ENCODE assay signal across 16 cellular contexts in genomic region chr12:108788076-108788782, GRCh38. TPM values are rescaled to one million over a fixed set of nuclear protein-coding genes. Genes with fewer than 3 reads are reported as not detected.
A peak's percentile ranks its signal among the peaks of the same experiment; 100 is the strongest.
DNase-seq lines count a peak whose midpoint lies in the region; ATAC-seq and TF ChIP-seq lines count a peak whose summit lies in the region.
"Had no signal": no experiment of that assay in that cellular context is flagged by ENCODE, and none has a peak within 500 bp of the region (broad histone marks: within the 10 kb centered on the region; RNA-seq: fewer than 3 reads in every experiment).

No MANE protein-coding gene starts in this region.

- CTCF ChIA-PET in Panc1 (lab: Charles Lee), result no interaction called here

- H3K4me3 ChIP-seq in Panc1 (ENCODE audit: low read depth in 2 of 2, low read length in 2 of 2) (no peak overlapping the region), mucosa of descending colon (no peak overlapping the region), stomach smooth muscle (ENCODE audit: low read length in 2 of 2) (peak overlapping the region in 1 of 2 donors; percentile 35)
- H3K4me3 ChIP-seq: dorsolateral prefrontal cortex, HAP-1 had no signal

- TF ChIP-seq CTCF in Panc1 (IDR thresholded peaks at IDR 0.05) (no peak), endothelial cell (IDR thresholded peaks at IDR 0.05; ENCODE audit: unreplicated experiment) (no peak), mucosa of descending colon (IDR thresholded peaks at IDR 0.05) (no peak)

- 0 out of 2 replicates have a peak, but pooled peaks have one; percentile 10 for ATAC-seq in Panc1
- ATAC-seq in mucosa of descending colon, result peak; percentile 20
- ATAC-seq in esophagus mucosa, result no peak

- no peaks in the 10 kb centered on the region for H3K27me3 ChIP-seq in Panc1 (ENCODE audit: control insufficient read depth, insufficient read depth, low read length)
- H3K27me3 ChIP-seq in stomach smooth muscle (ENCODE audit: control insufficient read depth in 1 of 2, insufficient read depth in 2 of 2, low read length in 2 of 2), result no peaks in the 10 kb centered on the region
- H3K27me3 ChIP-seq: dorsolateral prefrontal cortex had no signal

- H3K4me3 Mint-ChIP-seq in endothelial cell (ENCODE audit: unreplicated experiment), result peak overlapping the region; percentile 51

- peak overlapping the region; percentile 71 for H3K27ac Mint-ChIP-seq in endothelial cell (ENCODE audit: unreplicated experiment)

- H3K9ac ChIP-seq in stomach smooth muscle (ENCODE audit: low read length in 2 of 2), result peak overlapping the region in 1 of 2 donors; percentile 21

- H3K27ac ChIP-seq in Panc1 (ENCODE audit: low read length), result no peak overlapping the region
- peak overlapping the region; percentile 71 for H3K27ac ChIP-seq in stomach smooth muscle (ENCODE audit: low read length)
- H3K27ac ChIP-seq: HL-60 had no signal

- H3K36me3 ChIP-seq in Panc1 (ENCODE audit: control insufficient read depth, insufficient read depth, low read length), result peaks cover 4% of the 10 kb centered on the region
- H3K36me3 ChIP-seq in mucosa of descending colon (ENCODE audit: low read depth), result peaks cover 6% of the 10 kb centered on the region
- peaks cover 22 to 25% of the 10 kb centered on the region in 2 donors for H3K36me3 ChIP-seq in stomach smooth muscle (ENCODE audit: control insufficient read depth in 2 of 2, insufficient read depth in 2 of 2, low read length in 2 of 2)

- no peaks in the 10 kb centered on the region for H3K9me3 Mint-ChIP-seq in endothelial cell (ENCODE audit: unreplicated experiment)

- no peak for DNase-seq in Panc1 (ENCODE audit: low read depth, low spot score)
- DNase-seq in endothelial cell (ENCODE audit: low spot score), result no peak
- peak in 1 of 3 donors; percentile 59 for DNase-seq in mucosa of descending colon
- no peak for DNase-seq in NCI-H82 treated with DMSO at 0.1 percent for 48 hours (lab: John Stamatoyannopoulos, UW; ENCODE audit: unreplicated experiment)
- no peak for DNase-seq in activated effector memory CD4-positive, alpha-beta T cell treated with anti-CD3 and anti-CD28 coated beads, Interleukin-2, amount 50 U/mL, for 16 hours
- DNase-seq in pons (ENCODE audit: low spot score), result no peak
- DNase-seq: activated CD4-positive, alpha-beta T cell treated with anti-CD3 and anti-CD28 coated beads for 4 hours; DMS79 treated with DMSO at 0.1 percent for 48 hours; NCI-H187; NCI-H345; RPMI8226 had no signal

- H3K4me1 ChIP-seq in Panc1 (ENCODE audit: control insufficient read depth, insufficient read depth, low read length), result no peaks in the 10 kb centered on the region
- H3K4me1 ChIP-seq in mucosa of descending colon (ENCODE audit: low read depth), result no peaks in the 10 kb centered on the region
- peaks cover 63% of the 10 kb centered on the region for H3K4me1 ChIP-seq in stomach smooth muscle (ENCODE audit: control insufficient read depth, insufficient read depth, low read length)
- H3K4me1 ChIP-seq: HAP-1 had no signal

- H3K27me3 Mint-ChIP-seq in endothelial cell (ENCODE audit: unreplicated experiment), result peaks cover 18% of the 10 kb centered on the region

- intact Hi-C loops in Panc1 (cut with micrococcal nuclease; ENCODE audit: unreplicated experiment) (no loop called here), mucosa of descending colon (cut with DNase I, micrococcal nuclease) (no loop called here)

- peaks cover 50% of the 10 kb centered on the region for H3K36me3 Mint-ChIP-seq in endothelial cell (ENCODE audit: low read depth, unreplicated experiment)

- POLR2A ChIA-PET in Panc1 (lab: Charles Lee), result no interaction called here

- peaks cover 38% of the 10 kb centered on the region for H3K4me1 Mint-ChIP-seq in endothelial cell (ENCODE audit: unreplicated experiment)

- in situ Hi-C loops in Panc1 (cut with HindIII; ENCODE audit: low pct_unique_long_range_greater_than_20kb, low sequenced_read_pairs), result no loop called here

- BruUV-seq in Panc1 (replicated peaks; lab: Mats Ljungman, UMichigan), result no TSS peak

- H3K9me3 ChIP-seq in Panc1 (ENCODE audit: control insufficient read depth, insufficient read depth, low read depth, low read length) (no peaks in the 10 kb centered on the region), mucosa of descending colon (no peaks in the 10 kb centered on the region), stomach smooth muscle (ENCODE audit: control insufficient read depth in 2 of 2, low read length in 2 of 2) (no peaks in the 10 kb centered on the region)
- H3K9me3 ChIP-seq: HAP-1 had no signal

RNA-seq across cellular contexts. Expression of gene CORO1C, which starts 56.9 kb away (rescaled TPM):
- total RNA-seq in Panc1 (2021; ENCODE audit: unreplicated experiment) (165 TPM), endothelial cell (ENCODE audit: unreplicated experiment) (380 TPM), mucosa of descending colon (100 to 1,000 TPM in 2 of 3 donors, 10 to 100 TPM in 1; 80.5 to 328 (median 123) TPM), esophagus mucosa (107 TPM)
- 86.7 TPM for polyA plus RNA-seq in Panc1 (2012; ENCODE audit: insufficient read length)
